Comparison of ENCODE assay signal across 1 cellular context in genomic region chr2:60514886-60515407, GRCh38.
TF ChIP-seq lines count a peak whose summit lies in the region.

No MANE protein-coding gene starts in this region.

TF ChIP-seq in IMR-90, 13 proteins besides CTCF, POLR2A, EP300 and RAD21:
- TF ChIP-seq CEBPB (IDR thresholded peaks at IDR 0.05; ENCODE audit: low read depth, low read length), result no peak
- TF ChIP-seq, protein P1, sequence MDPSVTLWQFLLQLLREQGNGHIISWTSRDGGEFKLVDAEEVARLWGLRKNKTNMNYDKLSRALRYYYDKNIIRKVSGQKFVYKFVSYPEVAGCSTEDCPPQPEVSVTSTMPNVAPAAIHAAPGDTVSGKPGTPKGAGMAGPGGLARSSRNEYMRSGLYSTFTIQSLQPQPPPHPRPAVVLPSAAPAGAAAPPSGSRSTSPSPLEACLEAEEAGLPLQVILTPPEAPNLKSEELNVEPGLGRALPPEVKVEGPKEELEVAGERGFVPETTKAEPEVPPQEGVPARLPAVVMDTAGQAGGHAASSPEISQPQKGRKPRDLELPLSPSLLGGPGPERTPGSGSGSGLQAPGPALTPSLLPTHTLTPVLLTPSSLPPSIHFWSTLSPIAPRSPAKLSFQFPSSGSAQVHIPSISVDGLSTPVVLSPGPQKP (IDR thresholded peaks at IDR 0.05; ENCODE audit: borderline replicate concordance, low read depth, low read length), result no peak
- TF ChIP-seq SMC3 (IDR thresholded peaks at IDR 0.05; ENCODE audit: low read depth, low read length), result no peak
- no peak for TF ChIP-seq NFE2L2 (IDR thresholded peaks at IDR 0.05; ENCODE audit: low read depth, low read length)
- no peak for TF ChIP-seq BHLHE40 (IDR thresholded peaks at IDR 0.05; ENCODE audit: low read depth, low read length)
- no peak for TF ChIP-seq MXI1 (IDR thresholded peaks at IDR 0.05; ENCODE audit: borderline replicate concordance, low read depth, low read length)
- TF ChIP-seq RFX5 (IDR thresholded peaks at IDR 0.05; ENCODE audit: low read depth, low read length), result no peak
- no peak for TF ChIP-seq MAZ (IDR thresholded peaks at IDR 0.05; ENCODE audit: borderline replicate concordance, low read depth, low read length)
TF ChIP-seq in IMR-90: peak in this region for 0.
